ENCODE assay signal across 33 cellular contexts in the genomic region with DNA sequence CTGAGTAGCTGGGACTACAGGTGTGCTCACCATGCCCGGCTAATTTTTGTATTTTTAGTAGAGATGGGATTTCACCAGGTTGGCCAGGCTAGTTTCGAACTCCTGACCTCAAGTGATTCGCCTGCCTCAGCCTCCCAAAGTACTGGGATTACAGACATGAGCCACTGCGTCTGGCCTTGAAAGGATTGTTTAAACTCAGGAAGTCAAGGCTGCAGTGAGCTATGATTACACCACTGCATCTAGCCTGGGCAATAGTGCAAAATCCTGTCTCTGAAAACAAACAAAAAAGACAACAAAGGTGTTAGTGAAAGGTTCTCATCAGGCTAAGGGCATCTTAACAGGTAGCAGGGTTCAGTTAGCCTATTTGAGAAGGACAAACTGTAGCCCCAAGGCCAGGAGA. TPM values are rescaled to one million over a fixed set of nuclear protein-coding genes. Genes with fewer than 3 reads are reported as not detected.
A peak's percentile ranks its signal among the peaks of the same experiment; 100 is the strongest.
DNase-seq lines count a peak whose midpoint lies in the region; ATAC-seq, FAIRE-seq and TF ChIP-seq lines count a peak whose summit lies in the region.
"Had no signal": no experiment of that assay in that cellular context is flagged by ENCODE, and none has a peak within 500 bp of the region (broad histone marks: within the 10 kb centered on the region; RNA-seq: fewer than 3 reads in every experiment).

No MANE protein-coding gene starts in this region.

- H3K79me2 ChIP-seq in HepG2 (ENCODE audit: insufficient read depth, low read length) (no peaks in the 10 kb centered on the region), GM23338 (replicated peaks; ENCODE audit: insufficient read depth) (0 out of 2 replicates have a peak, but pooled peaks cover 3% of the 10 kb centered on the region)

- H2AFZ ChIP-seq in HepG2 (ENCODE audit: low read length) (no peak overlapping the region), GM23338 (no peak overlapping the region)

- no peak overlapping the region; the same call in 2 of the 3 replicates for H3K4me3 Mint-ChIP-seq in GM23338
- H3K4me3 Mint-ChIP-seq: B cell; CD14-positive monocyte; CD4-positive, alpha-beta memory T cell; CD4-positive, alpha-beta T cell; CD4-positive, CD25-positive, alpha-beta regulatory T cell; CD8-positive, alpha-beta memory T cell; CD8-positive, alpha-beta T cell had no signal

- CTCF ChIA-PET in HepG2 (lab: Yijun Ruan, JAX; ENCODE audit: low intra/inter-chr PET ratio, low total read pairs) = no interaction called here

- H3K4me1 ChIP-seq in HepG2 (ENCODE audit: insufficient read depth, low read length) (peaks cover 13% of the 10 kb centered on the region), right lobe of liver (no peaks in the 10 kb centered on the region), GM23338 (ENCODE audit: insufficient read depth) (peaks cover 8% of the 10 kb centered on the region; the same call in 1 of the 2 replicates)
- H3K4me1 ChIP-seq: BE2C, BLaER1, Caco-2 had no signal

- no peaks in the 10 kb centered on the region for H3K36me3 ChIP-seq in HepG2 (replicated peaks in 1 of 2; ENCODE audit: control insufficient read depth in 1 of 2, insufficient read depth in 2 of 2, low read length in 2 of 2)
- no peaks in the 10 kb centered on the region for H3K36me3 ChIP-seq in right lobe of liver
- H3K36me3 ChIP-seq in GM23338 (ENCODE audit: insufficient read depth) = peaks cover 4% of the 10 kb centered on the region; the same call in 1 of the 2 replicates
- H3K36me3 ChIP-seq: BE2C had no signal

- H3K4me3 ChIP-seq in HepG2 (replicated peaks in 1 of 3; ENCODE audit: insufficient read depth in 1 of 3, low read depth in 2 of 3, low read length in 3 of 3) (no peak overlapping the region), right lobe of liver (no peak overlapping the region), GM23338 (no peak overlapping the region)
- H3K4me3 ChIP-seq: A549; BLaER1; BLaER1 treated with 17β-estradiol and CSF1 and Interleukin-3, amounts not matched to agents 10 nM and 100 nM had no signal

- FAIRE-seq in HepG2 (lab: Jason Lieb, UNC) = peak; percentile 63
- FAIRE-seq: A204.1, A549, D721Med had no signal

- no peaks in the 10 kb centered on the region for H3K9me2 ChIP-seq in GM23338 (ENCODE audit: insufficient read depth)

- no peak overlapping the region for H3K9ac ChIP-seq in HepG2 (ENCODE audit: insufficient read depth, low read depth, low read length)
- H3K9ac ChIP-seq: BLaER1; BLaER1 treated with 17β-estradiol and CSF1 and Interleukin-3, amounts not matched to agents 10 nM and 100 nM had no signal

- TF ChIP-seq CTCF in HepG2 (CRISPR knock-in tag; IDR thresholded peaks at IDR 0.05) (no peak), right lobe of liver (IDR thresholded peaks at IDR 0.05) (no peak), GM23338 (conservative IDR thresholded peaks at IDR 0.05; ENCODE audit: low read depth in 2 of 2) (no peak)

- intact Hi-C loops in HepG2 (cut with micrococcal nuclease; ENCODE audit: unreplicated experiment) = no loop called here
- intact Hi-C loops in right lobe of liver (cut with DNase I) = no loop called here

- no peak for TF ChIP-seq RAD21 in HepG2 (CRISPR knock-in tag; IDR thresholded peaks at IDR 0.05)

- H3F3A ChIP-seq in GM23338 (replicated peaks; ENCODE audit: low read depth) = no peaks in the 10 kb centered on the region

- H3K4me2 ChIP-seq in HepG2 (ENCODE audit: low read depth, low read length) (no peak overlapping the region), GM23338 (no peak overlapping the region)
- H3K4me2 ChIP-seq: A549; BLaER1; BLaER1 treated with 17β-estradiol and CSF1 and Interleukin-3, amounts not matched to agents 10 nM and 100 nM had no signal

- H3K27me3 Mint-ChIP-seq in GM23338 (ENCODE audit: insufficient read depth, low read depth, poor library complexity) = peaks cover 8% of the 10 kb centered on the region

- H3K4me1 Mint-ChIP-seq in GM23338 = 0 out of 3 replicates have a peak, but pooled peaks cover 8% of the 10 kb centered on the region

- H3K9me3 Mint-ChIP-seq in GM23338 = peaks cover 10% of the 10 kb centered on the region
- H3K9me3 Mint-ChIP-seq: CD4-positive, alpha-beta memory T cell; CD4-positive, alpha-beta T cell; CD8-positive, alpha-beta memory T cell; CD8-positive, alpha-beta T cell had no signal

- no peak overlapping the region for H3K27ac ChIP-seq in HepG2 (ENCODE audit: extremely low read length, insufficient read depth, low read length)
- no peak overlapping the region for H3K27ac ChIP-seq in right lobe of liver
- peak overlapping the region; percentile 45; the same call in 1 of the 2 replicates for H3K27ac ChIP-seq in GM23338 (ENCODE audit: low read depth)
- H3K27ac ChIP-seq: 22Rv1; A549; BLaER1; BLaER1 treated with 17β-estradiol and CSF1 and Interleukin-3, amounts not matched to agents 10 nM and 100 nM; C4-2B had no signal

- BruUV-seq in HepG2 (replicated peaks; lab: Mats Ljungman, UMichigan) = no TSS peak

- H3K9me3 ChIP-seq in HepG2 (ENCODE audit: low read length) (no peaks in the 10 kb centered on the region), right lobe of liver (no peaks in the 10 kb centered on the region)
- H3K9me3 ChIP-seq: A549, BE2C, Caco-2 had no signal

- TF ChIP-seq EP300 in HepG2 (IDR thresholded peaks at IDR 0.05; ENCODE audit: low read depth in 2 of 2, low read length in 2 of 2) = no peak
- no peak for TF ChIP-seq EP300 in HepG2 (CRISPR knock-in tag; IDR thresholded peaks at IDR 0.05; ENCODE audit: borderline replicate concordance)

- no peak overlapping the region for H3K27ac Mint-ChIP-seq in GM23338
- H3K27ac Mint-ChIP-seq: B cell; CD14-positive monocyte; CD4-positive, alpha-beta T cell; CD4-positive, CD25-positive, alpha-beta regulatory T cell; CD8-positive, alpha-beta T cell had no signal

- H4K20me1 ChIP-seq in HepG2 (ENCODE audit: insufficient read depth, low read length) (no peaks in the 10 kb centered on the region), GM23338 (replicated peaks; ENCODE audit: insufficient read depth) (no peaks in the 10 kb centered on the region; the same call in none of the 2 replicates)
- H4K20me1 ChIP-seq: BLaER1; BLaER1 treated with 17β-estradiol and CSF1 and Interleukin-3, amounts not matched to agents 10 nM and 100 nM had no signal

- peaks cover 26% of the 10 kb centered on the region for H3K36me3 Mint-ChIP-seq in GM23338 (ENCODE audit: low read depth)
- H3K36me3 Mint-ChIP-seq: CD4-positive, alpha-beta memory T cell; CD4-positive, CD25-positive, alpha-beta regulatory T cell; CD8-positive, alpha-beta memory T cell; CD8-positive, alpha-beta T cell had no signal

- 23% methylated on average over 2 of the region's 4 CpGs for WGBS in HepG2 (ENCODE audit: low lambda C conversion rate)
- 67% methylated on average over 4 of the region's 4 CpGs for WGBS in right lobe of liver (ENCODE audit: insufficient coverage, low coverage, low lambda C conversion rate, missing lambda C conversion rate)

- in situ Hi-C loops in HepG2 (cut with HindIII; ENCODE audit: extremely low pct_ligation_motif_present, low pct_unique_long_range_greater_than_20kb) = no loop called here

- no peak for TF ChIP-seq POLR2A in HepG2 (IDR thresholded peaks at IDR 0.05; ENCODE audit: insufficient read depth in 1 of 2, low read depth in 2 of 2, low read length in 2 of 2)
- no peak for TF ChIP-seq POLR2A in right lobe of liver (IDR thresholded peaks at IDR 0.05)

- no peaks in the 10 kb centered on the region for H3K27me3 ChIP-seq in HepG2 (ENCODE audit: control insufficient read depth in 1 of 2, insufficient read depth in 2 of 2, low read length in 2 of 2)
- H3K27me3 ChIP-seq in right lobe of liver = no peaks in the 10 kb centered on the region
- H3K27me3 ChIP-seq in GM23338 (ENCODE audit: insufficient read depth) = no peaks in the 10 kb centered on the region
- H3K27me3 ChIP-seq: BE2C; BLaER1; BLaER1 treated with 17β-estradiol and CSF1 and Interleukin-3, amounts not matched to agents 10 nM and 100 nM had no signal

- POLR2A ChIA-PET in HepG2 (lab: Yijun Ruan, JAX) = interaction anchor here (1.2 kb wide), 1 partner anchor 15 kb away, joined by 3 read pairs; no protein-coding TSS in a partner anchor

- ATAC-seq in HepG2 (peak; percentile 57), right lobe of liver (no peak), GM23338 (no peak), HG02571 (IDR thresholded peaks at IDR 0.05; ENCODE audit: unreplicated experiment) (no peak)
- ATAC-seq: A549; CD8-positive, alpha-beta T cell had no signal

- DNase-seq in HepG2 (ENCODE audit: low spot score) (peak; percentile 39), right lobe of liver (no peak), GM23338 (ENCODE audit: low spot score) (no peak)
- DNase-seq: 8988T; ACHN; AML-193; BE2C; C1 segment of cervical spinal cord; Caco-2; Calu3; CD4-positive, alpha-beta memory T cell; CD4-positive, alpha-beta T cell; CD4-positive, CD25-positive, alpha-beta regulatory T cell; CD8-positive, alpha-beta memory T cell; CD8-positive, alpha-beta T cell; COR-L47; DMS 273 treated with DMSO at 0.1 percent for 48 hours; DMS153; DMS53; DMS79; DMS79 treated with DMSO at 0.1 percent for 48 hours; DND-41; EL had no signal

TF ChIP-seq in GM23338, 12 proteins besides CTCF, POLR2A, EP300 and RAD21 (continues in another document):
- TF ChIP-seq ZNF331 (CRISPR knock-in tag; IDR thresholded peaks at IDR 0.05; ENCODE audit: low read depth) = no peak

RNA-seq across cellular contexts. Expression of gene ZNF496, which starts 14.2 kb away (rescaled TPM):
- total RNA-seq in HepG2 (2016; rRNA removed; fragmentation: Illumina TruSeq; extraction: Trizol) (14.6 and 14.8 TPM in 2 replicates), right lobe of liver (1 to 10 TPM; 3.7 to 5.8 (median 5.3) TPM)
- 3.5 and 3.9 TPM in 2 replicates for total RNA-seq in HepG2 (2016; cell fraction: cytosol; rRNA removed; fragmentation: Illumina TruSeq; extraction: Trizol; ENCODE audit: low read depth)
- 12.9 and 14.4 TPM in 2 replicates for total RNA-seq in HepG2 (2016; cell fraction: insoluble cytoplasmic fraction; rRNA removed; fragmentation: Illumina TruSeq; extraction: Trizol)
- total RNA-seq in HepG2 (2016; cell fraction: membrane; rRNA removed; fragmentation: Illumina TruSeq; extraction: Trizol) = 13.3 and 14.3 TPM in 2 replicates
- 11.3 and 12.8 TPM in 2 replicates for total RNA-seq in HepG2 (2016; cell fraction: nucleus; rRNA removed; fragmentation: Illumina TruSeq; extraction: Trizol)
- polyA plus RNA-seq in HepG2 (2011; rRNA removed) (18.6 and 21.4 TPM in 2 replicates), GM23338 (2016; fragmentation: Nextera tagmentation; extraction: Ambion mirVana) (20.4 and 22.0 TPM in 2 replicates)
- 18.6 and 21.4 TPM in 2 replicates for polyA plus RNA-seq in HepG2 (2011; cell fraction: cytosol; rRNA removed)
- polyA plus RNA-seq in HepG2 (2011; cell fraction: nucleus; rRNA removed) = 29.3 and 32.0 TPM in 2 replicates
- 13.6 and 16.7 TPM in 2 replicates for polyA plus RNA-seq in HepG2 (2012)
- polyA plus RNA-seq in HepG2 (2016; cell fraction: cytosol; fragmentation: Illumina TruSeq; extraction: Trizol; ENCODE audit: low read depth) = 2.4 and 3.2 TPM in 2 replicates
- 14.2 and 14.7 TPM in 2 replicates for polyA plus RNA-seq in HepG2 (2016; cell fraction: insoluble cytoplasmic fraction; fragmentation: Illumina TruSeq; extraction: Trizol; ENCODE audit: low read depth)
- polyA plus RNA-seq in HepG2 (2016; cell fraction: membrane; fragmentation: Illumina TruSeq; extraction: Trizol; ENCODE audit: low read depth) = 9.0 and 9.3 TPM in 2 replicates
- polyA plus RNA-seq in HepG2 (2016; cell fraction: nucleus; fragmentation: Illumina TruSeq; extraction: Trizol; ENCODE audit: insufficient read depth, low read depth) = 17.5 and 19.9 TPM in 2 replicates
- 45.1 and 57.4 TPM in 2 replicates for polyA minus RNA-seq in HepG2 (2011; rRNA and poly(A)+ RNA removed; ENCODE audit: low replicate concordance)
- polyA minus RNA-seq in HepG2 (2011; cell fraction: cytosol; rRNA and poly(A)+ RNA removed) = 20.3 and 20.7 TPM in 2 replicates
- polyA minus RNA-seq in HepG2 (2011; cell fraction: nucleus; rRNA and poly(A)+ RNA removed) = 14.9 and 17.2 TPM in 2 replicates
- 102 and 127 TPM in 2 replicates for total RNA-seq in GM23338 (2014; rRNA removed; shearing (Covaris generic))
